ENCODE assay signal across 26 cellular contexts in genomic region chr3:11546657-11547302, GRCh38.
DNase-seq lines count a peak whose midpoint lies in the region; ATAC-seq and TF ChIP-seq lines count a peak whose summit lies in the region.
"Had no signal": no experiment of that assay in that cellular context is flagged by ENCODE, and none has a peak within 500 bp of the region (broad histone marks: within the 10 kb centered on the region; RNA-seq: fewer than 3 reads in every experiment).

No MANE protein-coding gene starts in this region.

- H3K36me3 Mint-ChIP-seq in nephron progenitor cell (ENCODE audit: low read depth) = peaks cover 50% of the 10 kb centered on the region

- TF ChIP-seq CTCF in right atrium auricular region (IDR thresholded peaks at IDR 0.05) = no peak
- no peak for TF ChIP-seq CTCF in WERI-Rb-1 (IDR thresholded peaks at IDR 0.05; ENCODE audit: low read depth, low read length)
- TF ChIP-seq CTCF in nephron progenitor cell (IDR thresholded peaks at IDR 0.05) = no peak
- TF ChIP-seq CTCF in tibial artery (IDR thresholded peaks at IDR 0.05) = no peak
- TF ChIP-seq CTCF in testis (IDR thresholded peaks at IDR 0.05) = no peak

- H3K4me3 Mint-ChIP-seq in nephron progenitor cell = no peak overlapping the region
- H3K4me3 Mint-ChIP-seq: activated B cell treated with CpG ODN at 0.5 μM for 24 hours; activated CD4-positive, alpha-beta memory T cell treated with anti-CD3 and anti-CD28 coated beads for 36 hours; naive B cell had no signal

- H3K27me3 Mint-ChIP-seq in nephron progenitor cell (ENCODE audit: low read depth, poor library complexity) = peaks cover 3% of the 10 kb centered on the region
- H3K27me3 Mint-ChIP-seq: activated B cell treated with CpG ODN at 0.5 μM for 24 hours; activated CD4-positive, alpha-beta memory T cell treated with anti-CD3 and anti-CD28 coated beads for 36 hours; naive B cell had no signal

- H3K4me1 Mint-ChIP-seq in nephron progenitor cell = peaks cover 37% of the 10 kb centered on the region

- WGBS in testis, 2 donors = 93% methylated on average over 6 to 9 of the region's 9 CpGs

- no peaks in the 10 kb centered on the region for H3K36me3 ChIP-seq in right atrium auricular region
- H3K36me3 ChIP-seq in WERI-Rb-1 = no peaks in the 10 kb centered on the region
- H3K36me3 ChIP-seq in tibial artery = no peaks in the 10 kb centered on the region
- no peaks in the 10 kb centered on the region for H3K36me3 ChIP-seq in testis (ENCODE audit: low read depth, missing control alignments)
- H3K36me3 ChIP-seq: breast epithelium, esophagus squamous epithelium, vagina had no signal

- H3K9me3 Mint-ChIP-seq in nephron progenitor cell = peaks cover 31% of the 10 kb centered on the region
- H3K9me3 Mint-ChIP-seq: activated B cell treated with CpG ODN at 0.5 μM for 24 hours had no signal

- ATAC-seq in Right ventricle myocardium inferior = no peak
- ATAC-seq: A549, GM12878 had no signal

- no peaks in the 10 kb centered on the region for H3K9me3 ChIP-seq in right atrium auricular region
- no peaks in the 10 kb centered on the region for H3K9me3 ChIP-seq in WERI-Rb-1 (ENCODE audit: severe bottlenecking)
- H3K9me3 ChIP-seq in tibial artery = no peaks in the 10 kb centered on the region
- H3K9me3 ChIP-seq in testis = no peaks in the 10 kb centered on the region
- H3K9me3 ChIP-seq: A549, breast epithelium, esophagus squamous epithelium, suprapubic skin, vagina had no signal

- TF ChIP-seq POLR2A in testis (IDR thresholded peaks at IDR 0.05) = no peak

- DNase-seq in Right ventricle myocardium inferior (ENCODE audit: missing footprints) (peak; percentile 13), right atrium auricular region (ENCODE audit: low spot score) (no peak), WERI-Rb-1 (peak; percentile 53), nephron progenitor cell (no peak), tibial artery (peak; percentile 18 to 59), testis (no peak), NCI-H526 treated with DMSO at 0.1 percent for 48 hours (lab: John Stamatoyannopoulos, UW) (no peak)
- no peak for DNase-seq in stimulated activated CD4-positive, alpha-beta T cell treated with anti-CD3 and anti-CD28 coated beads, Interleukin-1b, Interleukin-23, amount 100 ng/mL, for 48 hours
- DNase-seq: activated B cell treated with CpG ODN at 0.5 μM for 24 hours; activated CD4-positive, alpha-beta memory T cell treated with anti-CD3 and anti-CD28 coated beads for 36 hours; activated T-cell treated with anti-CD3 and anti-CD28 coated beads, Interleukin-2, amount 50 U/mL, for 1 hour; amniotic stem cell; esophagus squamous epithelium; HCEC 1CT; naive B cell; NCI-H1048; NCI-H187; NCI-H2227 treated with DMSO at 0.1 percent for 48 hours; NCI-H774; T1000 had no signal

- no peak overlapping the region for H3K4me3 ChIP-seq in right atrium auricular region
- no peak overlapping the region for H3K4me3 ChIP-seq in WERI-Rb-1 (ENCODE audit: low read depth, low read length)
- no peak overlapping the region for H3K4me3 ChIP-seq in tibial artery
- no peak overlapping the region for H3K4me3 ChIP-seq in testis
- H3K4me3 ChIP-seq: A549, breast epithelium, esophagus squamous epithelium, GM12878, hepatocyte, suprapubic skin, vagina had no signal

- intact Hi-C loops in Right ventricle myocardium inferior (cut with DNase I) (no loop called here), tibial artery (cut with DNase I; ENCODE audit: low total_unique reads) (no loop called here), testis (cut with DNase I; ENCODE audit: low total_unique reads) (no loop called here)

- H3K27ac Mint-ChIP-seq in nephron progenitor cell = peak overlapping the region; percentile 22
- H3K27ac Mint-ChIP-seq: activated B cell treated with CpG ODN at 0.5 μM for 24 hours had no signal

- peaks cover 0 to 20% of the 10 kb centered on the region in 2 donors for H3K4me1 ChIP-seq in right atrium auricular region
- peaks cover 0 to 42% (median 24%) of the 10 kb centered on the region in 4 donors for H3K4me1 ChIP-seq in tibial artery
- peaks cover 21% of the 10 kb centered on the region for H3K4me1 ChIP-seq in testis
- H3K4me1 ChIP-seq: A549 had no signal

- H3K27ac ChIP-seq in right atrium auricular region = no peak overlapping the region
- H3K27ac ChIP-seq in WERI-Rb-1 = 0 out of 2 replicates have a peak overlapping the region, but pooled peaks have one; percentile 4
- H3K27ac ChIP-seq in tibial artery = no peak overlapping the region
- no peak overlapping the region for H3K27ac ChIP-seq in testis
- H3K27ac ChIP-seq: A549, breast epithelium, esophagus squamous epithelium, hepatocyte, suprapubic skin, vagina had no signal

- H3K27me3 ChIP-seq in right atrium auricular region (no peaks in the 10 kb centered on the region), WERI-Rb-1 (ENCODE audit: insufficient read depth, low read depth, severe bottlenecking) (no peaks in the 10 kb centered on the region), tibial artery (no peaks in the 10 kb centered on the region), testis (no peaks in the 10 kb centered on the region)
- H3K27me3 ChIP-seq: breast epithelium, esophagus squamous epithelium, hepatocyte, suprapubic skin, vagina had no signal

Comparison
In these comparisons a context has a peak if more than half of its experiments do, and no peak if none do; other contexts are left out.
1. DNase-seq: peak in Right ventricle myocardium inferior (single experiment), WERI-Rb-1 (single experiment) and tibial artery (2 of 2); none in right atrium auricular region (single experiment), nephron progenitor cell (single experiment), testis (single experiment), NCI-H526 treated with DMSO at 0.1 percent for 48 hours (single experiment) and stimulated activated CD4-positive, alpha-beta T cell treated with anti-CD3 and anti-CD28 coated beads, Interleukin-1b, Interleukin-23, amount 100 ng/mL, for 48 hours (single experiment).